ENCODE assay signal across 20 cellular contexts in genomic region chr20:61191096-61191495, GRCh38.
DNase-seq lines count a peak whose midpoint lies in the region; ATAC-seq, FAIRE-seq and TF ChIP-seq lines count a peak whose summit lies in the region.
"Had no signal": no experiment of that assay in that cellular context is flagged by ENCODE, and none has a peak within 500 bp of the region (broad histone marks: within the 10 kb centered on the region; RNA-seq: fewer than 3 reads in every experiment).

No MANE protein-coding gene starts in this region.

- peak overlapping the region; percentile 5; the same call in 1 of the 2 replicates for H4K91ac ChIP-seq in IMR-90 (ENCODE audit: insufficient read depth, low read depth, low read length)

- intact Hi-C loops in HepG2 (cut with micrococcal nuclease; ENCODE audit: unreplicated experiment) = no loop called here
- intact Hi-C loops in right lobe of liver (cut with DNase I) = no loop called here
- intact Hi-C loops in IMR-90 (cut with micrococcal nuclease) = no loop called here

- H3K4me1 ChIP-seq in HepG2 (ENCODE audit: insufficient read depth, low read length) (peaks cover 5% of the 10 kb centered on the region; the same call in 1 of the 2 replicates), right lobe of liver (no peaks in the 10 kb centered on the region), IMR-90 (ENCODE audit: control insufficient read depth, insufficient read depth, low read length) (0 out of 2 replicates have a peak, but pooled peaks cover 1% of the 10 kb centered on the region)
- H3K4me1 ChIP-seq: HAP-1 had no signal

- no peak overlapping the region for H3K56ac ChIP-seq in IMR-90 (ENCODE audit: extremely low read depth, insufficient read depth, low read length)

- dilution Hi-C loops in IMR-90 (cut with HindIII; ENCODE audit: low sequenced_read_pairs, unreplicated experiment) = no loop called here

- no peak overlapping the region for H3K4me2 ChIP-seq in HepG2 (ENCODE audit: low read depth, low read length)
- H3K4me2 ChIP-seq in IMR-90 (ENCODE audit: low read depth, low read length) = no peak overlapping the region
- H3K4me2 ChIP-seq: BLaER1 treated with 17β-estradiol and CSF1 and Interleukin-3, amounts not matched to agents 10 nM and 100 nM; KMS-11 had no signal

- H3K4me3 ChIP-seq in HepG2 (replicated peaks in 1 of 3; ENCODE audit: insufficient read depth in 1 of 3, low read depth in 2 of 3, low read length in 3 of 3) (no peak overlapping the region), right lobe of liver (no peak overlapping the region), IMR-90 (ENCODE audit: insufficient read depth, low read depth, low read length) (no peak overlapping the region)
- H3K4me3 ChIP-seq: BLaER1 treated with 17β-estradiol and CSF1 and Interleukin-3, amounts not matched to agents 10 nM and 100 nM; GM23248; HAP-1 had no signal

- TF ChIP-seq RAD21 in HepG2 (CRISPR knock-in tag; IDR thresholded peaks at IDR 0.05) (no peak), IMR-90 (IDR thresholded peaks at IDR 0.05; ENCODE audit: low read length) (no peak)

- H3K79me2 ChIP-seq in HepG2 (ENCODE audit: insufficient read depth, low read length) = no peaks in the 10 kb centered on the region

- 36% methylated on average over 9 of the region's 9 CpGs for WGBS in HepG2 (ENCODE audit: low lambda C conversion rate)
- WGBS in right lobe of liver (ENCODE audit: insufficient coverage, low coverage, low lambda C conversion rate, missing lambda C conversion rate) = 63% methylated on average over 2 of the region's 9 CpGs
- WGBS in IMR-90 (ENCODE audit: extremely low coverage in 2 of 2, insufficient read length in 1 of 2), 2 experiments = 96% methylated on average over 5 of the region's 9 CpGs; no CpG with 5 or more reads in 1 of the 2 experiments

- H2AFZ ChIP-seq in HepG2 (ENCODE audit: low read length) (no peak overlapping the region), IMR-90 (replicated peaks; ENCODE audit: low read length, poor library complexity) (peak overlapping the region; percentile 59)
- H2AFZ ChIP-seq: GM23248 had no signal

- TF ChIP-seq CTCF in HepG2 (CRISPR knock-in tag; IDR thresholded peaks at IDR 0.05) (no peak), right lobe of liver (IDR thresholded peaks at IDR 0.05) (no peak), IMR-90 (conservative IDR thresholded peaks at IDR 0.05; ENCODE audit: low read depth, low read length) (no peak)

- H3K27ac ChIP-seq in HepG2 (ENCODE audit: extremely low read length, insufficient read depth, low read length) (no peak overlapping the region), right lobe of liver (no peak overlapping the region), IMR-90 (ENCODE audit: insufficient read depth, low read length) (no peak overlapping the region)
- H3K27ac ChIP-seq: 22Rv1; BLaER1 treated with 17β-estradiol and CSF1 and Interleukin-3, amounts not matched to agents 10 nM and 100 nM; GM23248; KMS-11 had no signal

- POLR2A ChIA-PET in HepG2 (lab: Yijun Ruan, JAX) (no interaction called here), IMR-90 (lab: Charles Lee; ENCODE audit: unreplicated experiment) (interaction anchor here (0.6 kb wide), 1 partner anchor 699 kb away, joined by 3 read pairs; no protein-coding TSS in a partner anchor)

- TF ChIP-seq POLR2A in HepG2 (IDR thresholded peaks at IDR 0.05; ENCODE audit: insufficient read depth in 1 of 2, low read depth in 2 of 2, low read length in 2 of 2) (no peak), right lobe of liver (IDR thresholded peaks at IDR 0.05) (no peak), IMR-90 (IDR thresholded peaks at IDR 0.05; ENCODE audit: low read depth, low read length) (no peak)

- H2BK15ac ChIP-seq in IMR-90 (ENCODE audit: low read depth, low read length) = no peak overlapping the region

- CTCF ChIA-PET in HepG2 (lab: Yijun Ruan, JAX; ENCODE audit: low intra/inter-chr PET ratio, low total read pairs) (no interaction called here), IMR-90 (lab: Yijun Ruan, JAX) (no interaction called here)

- in situ Hi-C loops in HepG2 (cut with HindIII; ENCODE audit: extremely low pct_ligation_motif_present, low pct_unique_long_range_greater_than_20kb) = no loop called here
- in situ Hi-C loops in IMR-90 (cut with MboI; ENCODE audit: low sequenced_read_pairs) = no loop called here

- no peak overlapping the region for H3K23ac ChIP-seq in IMR-90 (ENCODE audit: low read depth, low read length)

- no peak overlapping the region for H4K5ac ChIP-seq in IMR-90 (ENCODE audit: low read depth, low read length)

- H3K9me3 ChIP-seq in HepG2 (ENCODE audit: low read length) (no peaks in the 10 kb centered on the region), right lobe of liver (no peaks in the 10 kb centered on the region), IMR-90 (ENCODE audit: control insufficient read depth, insufficient read depth, low read length) (peaks cover 5% of the 10 kb centered on the region)
- H3K9me3 ChIP-seq: HAP-1 had no signal

- no peak overlapping the region for H2BK5ac ChIP-seq in IMR-90 (ENCODE audit: low read depth, low read length, poor library complexity, severe bottlenecking)

- FAIRE-seq in HepG2 (lab: Jason Lieb, UNC) = no peak
- FAIRE-seq: GM12892, GM18507, HTR-8/SVneo had no signal

- H3K9ac ChIP-seq in HepG2 (ENCODE audit: insufficient read depth, low read depth, low read length) = no peak overlapping the region
- no peak overlapping the region for H3K9ac ChIP-seq in IMR-90 (ENCODE audit: low read depth, low read length)
- H3K9ac ChIP-seq: BLaER1 treated with 17β-estradiol and CSF1 and Interleukin-3, amounts not matched to agents 10 nM and 100 nM; GM23248; KMS-11 had no signal

- H2AK9ac ChIP-seq in IMR-90 (replicated peaks; ENCODE audit: low read depth, low read length, poor library complexity) = no peak overlapping the region

- H2AK5ac ChIP-seq in IMR-90 (ENCODE audit: low read depth, low read length) = no peak overlapping the region

- H3K9me1 ChIP-seq in IMR-90 (ENCODE audit: insufficient read depth, low read length) = no peaks in the 10 kb centered on the region

- no TSS peak for BruUV-seq in HepG2 (replicated peaks; lab: Mats Ljungman, UMichigan)
- BruUV-seq in IMR-90 (replicated peaks; lab: Mats Ljungman, UMichigan) = no TSS peak

- H3K36me3 ChIP-seq in HepG2 (replicated peaks in 1 of 2; ENCODE audit: control insufficient read depth in 1 of 2, insufficient read depth in 2 of 2, low read length in 2 of 2) (no peaks in the 10 kb centered on the region), right lobe of liver (no peaks in the 10 kb centered on the region), IMR-90 (ENCODE audit: control insufficient read depth, insufficient read depth, low read length) (no peaks in the 10 kb centered on the region)
- H3K36me3 ChIP-seq: BLaER1 treated with 17β-estradiol and CSF1 and Interleukin-3, amounts not matched to agents 10 nM and 100 nM; HAP-1 had no signal

- no peak overlapping the region for H2BK20ac ChIP-seq in IMR-90 (ENCODE audit: low read depth, low read length)

- peak overlapping the region; percentile 13; the same call in 1 of the 2 replicates for H3K4ac ChIP-seq in IMR-90 (ENCODE audit: low read depth, low read length)

- no peak overlapping the region for H3K14ac ChIP-seq in IMR-90 (replicated peaks; ENCODE audit: low read depth, low read length)

- H3K27me3 ChIP-seq in HepG2 (ENCODE audit: control insufficient read depth in 1 of 2, insufficient read depth in 2 of 2, low read length in 2 of 2) (peaks cover 0 to 18% of the 10 kb centered on the region in 2 experiments; a peak in 2 of 5 replicates), right lobe of liver (no peaks in the 10 kb centered on the region), IMR-90 (ENCODE audit: control insufficient read depth, insufficient read depth, low read length) (peaks cover 5% of the 10 kb centered on the region)
- H3K27me3 ChIP-seq: BLaER1 treated with 17β-estradiol and CSF1 and Interleukin-3, amounts not matched to agents 10 nM and 100 nM had no signal

- DNase-seq in HepG2 (ENCODE audit: low spot score) (no peak), right lobe of liver (no peak), IMR-90 (no peak), iPS-NIHi7 (ENCODE audit: extremely low spot score) (peak; percentile 39), mucosa of gallbladder (ENCODE audit: low spot score) (no peak), OCI-M2 (lab: John Stamatoyannopoulos, UW; ENCODE audit: unreplicated experiment) (no peak), DMS53 (lab: John Stamatoyannopoulos, UW) (no peak)
- DNase-seq: CD4-positive, CD25-positive, alpha-beta regulatory T cell; CD8-positive, alpha-beta memory T cell; COR-L47; DMS 273 treated with DMSO at 0.1 percent for 48 hours; GDM1; GM23248 had no signal

- no peak for TF ChIP-seq EP300 in HepG2 (IDR thresholded peaks at IDR 0.05; ENCODE audit: low read depth in 2 of 2, low read length in 2 of 2)
- no peak for TF ChIP-seq EP300 in HepG2 (CRISPR knock-in tag; IDR thresholded peaks at IDR 0.05; ENCODE audit: borderline replicate concordance)

- no peak overlapping the region for H4K8ac ChIP-seq in IMR-90 (ENCODE audit: low read depth in 2 of 2, low read length in 2 of 2)

- H4K20me1 ChIP-seq in HepG2 (ENCODE audit: insufficient read depth, low read length) (no peaks in the 10 kb centered on the region), IMR-90 (ENCODE audit: insufficient read depth, low read length) (no peaks in the 10 kb centered on the region)
- H4K20me1 ChIP-seq: BLaER1 treated with 17β-estradiol and CSF1 and Interleukin-3, amounts not matched to agents 10 nM and 100 nM had no signal

- peak; percentile 57; the same call in 1 of the 3 replicates for ATAC-seq in HepG2
- no peak for ATAC-seq in right lobe of liver
- no peak for ATAC-seq in IMR-90 (ENCODE audit: low read depth)

- no peak overlapping the region for H3K18ac ChIP-seq in IMR-90 (ENCODE audit: low read depth, low read length)

- H2BK120ac ChIP-seq in IMR-90 (ENCODE audit: low read depth, low read length) = no peak overlapping the region

- no peaks in the 10 kb centered on the region for H3K79me1 ChIP-seq in IMR-90 (ENCODE audit: low read depth in 1 of 2, low read length in 2 of 2)

TF ChIP-seq in HepG2, 621 proteins besides CTCF, POLR2A, EP300 and RAD21 (continues in another document):
- TF ChIP-seq FIP1L1 (IDR thresholded peaks at IDR 0.05; ENCODE audit: borderline replicate concordance, insufficient read depth, low read depth, low read length) (0 out of 2 replicates have a peak, but pooled peaks have one; percentile 59), HNF4A (CRISPR knock-in tag; IDR thresholded peaks at IDR 0.05) (peak; percentile 38; the same call in 1 of the 2 replicates), MTA1 (CRISPR knock-in tag; IDR thresholded peaks at IDR 0.05; ENCODE audit: borderline replicate concordance) (peak; percentile 36; the same call in 1 of the 2 replicates)

TF ChIP-seq in IMR-90, 13 proteins besides CTCF, POLR2A, EP300 and RAD21:
- no peak for TF ChIP-seq MAFK (IDR thresholded peaks at IDR 0.05; ENCODE audit: low read depth, low read length)
- no peak for TF ChIP-seq MXI1 (IDR thresholded peaks at IDR 0.05; ENCODE audit: borderline replicate concordance, low read depth, low read length)
TF ChIP-seq in IMR-90: peak in this region for 0.
